ENCODE assay signal across 9 cellular contexts in genomic region chr9:72149231-72149975, GRCh38. TPM values are rescaled to one million over a fixed set of nuclear protein-coding genes. Genes with fewer than 3 reads are reported as not detected.
A peak's percentile ranks its signal among the peaks of the same experiment; 100 is the strongest.
DNase-seq lines count a peak whose midpoint lies in the region; ATAC-seq, FAIRE-seq and TF ChIP-seq lines count a peak whose summit lies in the region.
"Had no signal": no experiment of that assay in that cellular context is flagged by ENCODE, and none has a peak within 500 bp of the region (broad histone marks: within the 10 kb centered on the region; RNA-seq: fewer than 3 reads in every experiment).

Gene GDA, plus strand, starts transcription at chr9:72149440. Its CDS starts 120 bp downstream, at chr9:72149560.

- TF ChIP-seq CTCF in GM12865 (IDR thresholded peaks at IDR 0.05; ENCODE audit: insufficient read depth, low read depth, low read length, missing control alignments) (no peak), H1 (IDR thresholded peaks at IDR 0.05; ENCODE audit: control extremely low read depth in 1 of 3, insufficient read depth in 1 of 3, low read depth in 1 of 3, low read length in 3 of 3) (no peak), neural crest cell (conservative IDR thresholded peaks at IDR 0.05) (no peak)

- no peak within 1 kb of the TSS for H2BK120ac ChIP-seq in H1 (replicated peaks; ENCODE audit: low read depth, low read length)

- H3K4ac ChIP-seq in H1 (replicated peaks; ENCODE audit: insufficient read length, low read depth, low read length): no peak within 1 kb of the TSS

- no peak within 1 kb of the TSS for H3K4me3 Mint-ChIP-seq in neural crest cell

- peaks cover 0 to 9% (median 2%) of the 10 kb centered on the region in 4 experiments; a peak in 4 of 7 replicates for H3K4me1 ChIP-seq in H1 (replicated peaks in 1 of 4; ENCODE audit: control insufficient read depth in 3 of 4, insufficient read depth in 4 of 4, low read length in 3 of 4)

- no peak within 1 kb of the TSS for H4K8ac ChIP-seq in H1 (ENCODE audit: extremely low read depth, insufficient read depth, low read length)

- peaks cover 6% of the 10 kb centered on the region; the same call in 1 of the 2 replicates for H3K23me2 ChIP-seq in H1 (ENCODE audit: low read depth, low read length)

- no peak within 1 kb of the TSS for H3K27ac ChIP-seq in H1 (ENCODE audit: low read depth, low read length)

- no peaks in the 10 kb centered on the region for H3K79me2 ChIP-seq in H1 (ENCODE audit: control insufficient read depth in 1 of 2, insufficient read depth in 2 of 2, low read length in 2 of 2)

- peak within 1 kb of the TSS; percentile 75; the same call in 1 of the 2 replicates for H2BK12ac ChIP-seq in H1 (ENCODE audit: low read depth, low read length)

- CTCF ChIA-PET in H1 (lab: Charles Lee; ENCODE audit: partially characterized antibody): interaction anchor here (1.0 to 2.9 kb wide), 3 partner anchors 9 to 110 kb away, joined by 3 to 11 read pairs (median 4); no protein-coding TSS in a partner anchor

- H2AK5ac ChIP-seq in H1 (ENCODE audit: low read depth, low read length): no peak within 1 kb of the TSS

- POLR2A ChIA-PET in H1 (lab: Charles Lee; ENCODE audit: partially characterized antibody): no interaction called here

- no peak within 1 kb of the TSS; the same call in 1 of the 2 replicates for H3K18ac ChIP-seq in H1 (ENCODE audit: extremely low read depth, low read length)

- no peak within 1 kb of the TSS for H4K91ac ChIP-seq in H1 (replicated peaks; ENCODE audit: insufficient read length, low read length)

- no peak within 1 kb of the TSS for H3K23ac ChIP-seq in H1 (ENCODE audit: insufficient read length)

- H3K9me3 Mint-ChIP-seq in neural crest cell: peaks cover 3% of the 10 kb centered on the region

- TF ChIP-seq EP300 in H1 (IDR thresholded peaks at IDR 0.05; ENCODE audit: borderline replicate concordance in 1 of 2, low read depth in 2 of 2, low read length in 2 of 2): no peak

- peak; percentile 63 for ATAC-seq in HG03432 (IDR thresholded peaks at IDR 0.05; ENCODE audit: unreplicated experiment)
- no peak for ATAC-seq in GM21717 (IDR thresholded peaks at IDR 0.05; ENCODE audit: unreplicated experiment)

- peaks cover 14 to 31% (median 27%) of the 10 kb centered on the region in 4 experiments for H3K27me3 ChIP-seq in H1 (replicated peaks in 1 of 4; ENCODE audit: control insufficient read depth in 3 of 4, extremely low read depth in 1 of 4, insufficient read depth in 3 of 4, low read length in 3 of 4)

- peak within 1 kb of the TSS in 2 of 4 experiments; percentile 20 to 29; a peak in 3 of 7 replicates for H3K9ac ChIP-seq in H1 (replicated peaks in 1 of 4; ENCODE audit: extremely low read depth in 1 of 4, low read depth in 3 of 4, low read length in 3 of 4)

- no peaks in the 10 kb centered on the region for H3K4me1 Mint-ChIP-seq in neural crest cell

- no peak within 1 kb of the TSS for H3K14ac ChIP-seq in H1 (ENCODE audit: insufficient read length)

- H3K9me3 ChIP-seq in H1 (ENCODE audit: insufficient read depth in 2 of 2, low read depth in 1 of 2, low read length in 1 of 2): no peaks in the 10 kb centered on the region

- peaks cover 6% of the 10 kb centered on the region for H3K36me3 Mint-ChIP-seq in neural crest cell (ENCODE audit: low read depth)

- peak within 1 kb of the TSS; percentile 79; the same call in 1 of the 2 replicates for H2AFZ ChIP-seq in H1 (ENCODE audit: low read length)

- TF ChIP-seq POLR2A in H1 (IDR thresholded peaks at IDR 0.05; ENCODE audit: control extremely low read depth in 1 of 2, low read depth in 2 of 2, low read length in 2 of 2): no peak

- no peaks in the 10 kb centered on the region; the same call in 1 of the 2 replicates for H3K79me1 ChIP-seq in H1 (ENCODE audit: low read depth, low read length)

- peak in 1 of 2 experiments; percentile 11; a peak in 1 of 4 replicates for TF ChIP-seq RAD21 in H1 (IDR thresholded peaks at IDR 0.05 in 1 of 2, conservative IDR thresholded peaks at IDR 0.05 in 1 of 2; ENCODE audit: low read depth in 2 of 2, low read length in 2 of 2)

- no peak for FAIRE-seq in H1 (lab: Jason Lieb, UNC)

- DNase-seq in GM12865 (ENCODE audit: low read depth) (peak; percentile 2), H1 (ENCODE audit: low read depth in 1 of 2, low spot score in 2 of 2) (peak; percentile 25 to 76), neural crest cell (ENCODE audit: low read depth, low spot score) (no peak), NCI-H1092 (lab: John Stamatoyannopoulos, UW) (no peak), GM19240 (ENCODE audit: insufficient read length, low spot score) (no peak), NCI-H446 (lab: John Stamatoyannopoulos, UW) (no peak)
- DNase-seq: stimulated activated CD4-positive, alpha-beta T cell treated with anti-CD3 and anti-CD28 coated beads, Interleukin-2, amount 100 ng/mL, for 48 hours had no signal

- no peak within 1 kb of the TSS; the same call in 1 of the 2 replicates for H2BK5ac ChIP-seq in H1 (ENCODE audit: low read depth, low read length)

- H4K5ac ChIP-seq in H1 (ENCODE audit: insufficient read length, low read depth, low read length): no peak within 1 kb of the TSS

- H2BK20ac ChIP-seq in H1 (ENCODE audit: low read length): peak within 1 kb of the TSS; percentile 61; the same call in 1 of the 2 replicates

- H3K36me3 ChIP-seq in H1 (ENCODE audit: control insufficient read depth in 2 of 4, insufficient read depth in 4 of 4, low read length in 3 of 4): no peaks in the 10 kb centered on the region

- peaks cover 11% of the 10 kb centered on the region for H3K27me3 Mint-ChIP-seq in neural crest cell (ENCODE audit: low read depth)

- H3K56ac ChIP-seq in H1 (replicated peaks; ENCODE audit: insufficient read length, low read depth, low read length): no peak within 1 kb of the TSS

- WGBS in H1 (ENCODE audit: extremely low coverage in 1 of 2, insufficient coverage in 1 of 2, insufficient read length in 1 of 2, insufficient replicate concordance in 2 of 2, low coverage in 1 of 2, low lambda C conversion rate in 2 of 2, missing lambda C conversion rate in 1 of 2), 2 experiments: 6% methylated on average over 67 of the region's 70 CpGs; no CpG with 5 or more reads in 1 of the 2 experiments

- no peak within 1 kb of the TSS for H3K4me3 ChIP-seq in GM12865 (ENCODE audit: low read depth, low read length)
- H3K4me3 ChIP-seq in H1 (ENCODE audit: extremely low read depth in 1 of 4, insufficient read depth in 2 of 4, low read depth in 3 of 4, low read length in 4 of 4): peak within 1 kb of the TSS; percentile 22 to 63 (median 47)

- peak within 1 kb of the TSS; percentile 65 to 97 for H3K4me2 ChIP-seq in H1 (ENCODE audit: insufficient read depth in 1 of 2, low read depth in 2 of 2, low read length in 2 of 2)

- no peak within 1 kb of the TSS for H3K27ac Mint-ChIP-seq in neural crest cell (ENCODE audit: unreplicated experiment)

- H2BK15ac ChIP-seq in H1 (ENCODE audit: low read length): no peak within 1 kb of the TSS

- H4K20me1 ChIP-seq in H1 (replicated peaks in 1 of 2; ENCODE audit: control insufficient read depth in 1 of 2, insufficient read depth in 2 of 2, low read length in 2 of 2): no peaks in the 10 kb centered on the region

TF ChIP-seq in H1, 55 proteins besides CTCF, POLR2A, EP300 and RAD21 (continues in another document):
- TF ChIP-seq RBBP5 (IDR thresholded peaks at IDR 0.05; ENCODE audit: borderline replicate concordance, low read depth, low read length): peak; percentile 58; the same call in 1 of the 2 replicates
- no peak for TF ChIP-seq RXRA (IDR thresholded peaks at IDR 0.05; ENCODE audit: insufficient read depth, low read depth, low read length)
- TF ChIP-seq GABPA (IDR thresholded peaks at IDR 0.05; ENCODE audit: borderline replicate concordance, insufficient read depth, low read length): 0 out of 2 replicates have a peak, but pooled peaks have one; percentile 50
- no peak for TF ChIP-seq POLR2AphosphoS5 (IDR thresholded peaks at IDR 0.05; ENCODE audit: low read depth, low read length)
- TF ChIP-seq SUZ12 (IDR thresholded peaks at IDR 0.05; ENCODE audit: low read length): peak; percentile 93
- no peak; the same call in 1 of the 2 replicates for TF ChIP-seq TBP (IDR thresholded peaks at IDR 0.05; ENCODE audit: low read depth, low read length)
- TF ChIP-seq ASH2L (IDR thresholded peaks at IDR 0.05; ENCODE audit: low read length): peak; percentile 86
- TF ChIP-seq, protein P1, sequence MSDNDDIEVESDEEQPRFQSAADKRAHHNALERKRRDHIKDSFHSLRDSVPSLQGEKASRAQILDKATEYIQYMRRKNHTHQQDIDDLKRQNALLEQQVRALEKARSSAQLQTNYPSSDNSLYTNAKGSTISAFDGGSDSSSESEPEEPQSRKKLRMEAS (IDR thresholded peaks at IDR 0.05): peak; percentile 98
- TF ChIP-seq YY1 (IDR thresholded peaks at IDR 0.05; ENCODE audit: low read depth, low read length): peak; percentile 15; the same call in 1 of the 2 replicates
- TF ChIP-seq, protein P2, sequence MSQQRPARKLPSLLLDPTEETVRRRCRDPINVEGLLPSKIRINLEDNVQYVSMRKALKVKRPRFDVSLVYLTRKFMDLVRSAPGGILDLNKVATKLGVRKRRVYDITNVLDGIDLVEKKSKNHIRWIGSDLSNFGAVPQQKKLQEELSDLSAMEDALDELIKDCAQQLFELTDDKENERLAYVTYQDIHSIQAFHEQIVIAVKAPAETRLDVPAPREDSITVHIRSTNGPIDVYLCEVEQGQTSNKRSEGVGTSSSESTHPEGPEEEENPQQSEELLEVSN (IDR thresholded peaks at IDR 0.05): peak; percentile 98
- TF ChIP-seq RNF2 (IDR thresholded peaks at IDR 0.05; ENCODE audit: borderline replicate concordance, low read depth, low read length, missing control alignments, poor library complexity, severe bottlenecking): peak; percentile 73
- TF ChIP-seq RFX5 (IDR thresholded peaks at IDR 0.05; ENCODE audit: borderline replicate concordance, low read depth, low read length): no peak
- peak; percentile 96 for TF ChIP-seq KDM4A (IDR thresholded peaks at IDR 0.05; ENCODE audit: low read depth, low read length, severe bottlenecking)
- 0 out of 4 replicates have a peak, but pooled peaks of 1 of the 2 experiments have one; percentile 49 for TF ChIP-seq HDAC2 (IDR thresholded peaks at IDR 0.05; ENCODE audit: borderline replicate concordance in 1 of 2, low read depth in 2 of 2, low read length in 2 of 2)
- TF ChIP-seq EZH2 (IDR thresholded peaks at IDR 0.05; ENCODE audit: low read depth, low read length, severe bottlenecking): peak; percentile 89
- TF ChIP-seq TEAD4 (IDR thresholded peaks at IDR 0.05; ENCODE audit: low read depth, low read length): peak; percentile 9; the same call in 1 of the 2 replicates

RNA-seq across cellular contexts. Expression of gene GDA, which starts in this region (rescaled TPM):
- 3.0 TPM in 2 replicates for total RNA-seq in H1 (2021; fragmentation: NEBNext Ultra II Directional; extraction: Animal tissue kit (Norgen Biotek cat#: 25700))
- polyA plus RNA-seq in H1 (2011; rRNA removed): 0.17 and 0.35 TPM in 2 replicates
- 0.43 TPM for polyA plus RNA-seq in H1 (2011; cell fraction: cytosol; rRNA removed)
- 0.48 TPM for polyA plus RNA-seq in H1 (2011; cell fraction: nucleus; rRNA removed)
- 0.42 to 0.69 TPM (median 0.46 TPM) in 4 replicates for polyA plus RNA-seq in H1 (2012, experiment 1 of 2)
- polyA plus RNA-seq in H1 (2012, experiment 2 of 2): not detected
- polyA plus RNA-seq in H1 (2013, experiment 1 of 2): 2.0 TPM
- polyA plus RNA-seq in H1 (2013, experiment 2 of 2): 1.8 TPM
- 0.95 and 1.5 TPM in 2 replicates for polyA minus RNA-seq in H1 (2011; rRNA and poly(A)+ RNA removed)
- polyA minus RNA-seq in H1 (2011; cell fraction: cytosol; rRNA and poly(A)+ RNA removed): 1.1 TPM
- 1.5 TPM for polyA minus RNA-seq in H1 (2011; cell fraction: nucleus; rRNA and poly(A)+ RNA removed)
- 11.5 and 12.3 TPM in 2 replicates for total RNA-seq in neural crest cell

Comparison
In these comparisons a context has a peak if more than half of its experiments do, and no peak if none do; other contexts are left out.
1. DNase-seq: peak in GM12865 (single experiment) and H1 (2 of 2); none in neural crest cell (single experiment), NCI-H1092 (single experiment), GM19240 (single experiment) and NCI-H446 (0 of 2).